Comparison of ENCODE assay signal across 24 cellular contexts in the genomic region with DNA sequence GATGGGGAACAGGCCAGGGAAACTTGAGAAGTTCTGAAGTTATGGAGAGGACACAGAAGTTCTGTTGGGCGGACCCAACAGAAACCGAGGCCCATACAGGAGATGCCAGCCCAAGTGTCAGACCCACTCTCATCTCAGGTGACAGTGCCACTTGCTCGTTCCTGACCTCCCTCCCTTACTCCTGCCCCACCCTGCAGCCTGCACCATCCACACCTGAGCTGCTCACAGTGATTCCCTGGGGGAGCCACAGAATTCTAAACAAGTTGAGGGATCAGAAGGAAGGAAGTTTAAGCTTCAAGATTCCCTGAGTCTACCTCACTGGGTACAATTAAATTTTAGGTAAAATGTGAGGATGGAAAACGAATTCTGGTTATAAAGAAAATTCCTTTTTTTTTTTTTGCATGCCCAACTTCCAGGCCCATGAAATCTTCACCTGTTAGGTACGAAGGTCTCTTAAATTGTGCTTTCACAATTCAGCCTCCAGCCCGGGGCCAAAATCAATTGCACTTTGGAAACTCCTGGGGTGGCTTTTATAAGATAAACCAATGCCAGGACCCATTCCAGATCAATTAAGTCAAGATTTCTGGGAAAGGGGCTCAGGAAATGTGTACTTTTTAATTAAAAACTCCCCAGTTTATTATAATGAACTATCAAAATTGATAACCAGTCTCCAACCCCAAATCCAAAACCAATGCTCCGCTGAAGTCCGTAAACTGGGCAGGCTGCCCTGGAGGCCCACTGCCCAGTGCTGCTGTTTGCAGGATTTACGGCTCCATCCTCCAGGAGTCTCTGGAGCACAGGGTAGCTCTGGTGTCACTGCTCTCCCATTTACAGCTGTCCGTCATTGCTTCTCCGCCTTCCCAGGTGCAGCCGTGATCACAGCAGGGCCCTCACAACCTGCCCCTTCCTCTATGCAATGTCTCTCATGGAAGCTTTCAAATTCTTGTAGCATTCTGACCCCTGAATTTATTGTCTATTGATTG.
"Had no signal": no experiment of that assay in that cellular context is flagged by ENCODE, and none has a peak within 500 bp of the region (broad histone marks: within the 10 kb centered on the region; RNA-seq: fewer than 3 reads in every experiment).

No MANE protein-coding gene starts in this region.

- H3K79me2 ChIP-seq: hepatocyte had no signal

- H3K36me3 Mint-ChIP-seq: activated naive CD8-positive, alpha-beta T cell treated with anti-CD3 and anti-CD28 coated beads for 36 hours; naive B cell had no signal

- H3K4me3 ChIP-seq: adrenal gland, body of pancreas, gastroesophageal sphincter, hepatocyte, left ventricle myocardium inferior, pancreas, psoas muscle, smooth muscle cell, suprapubic skin, tibial artery had no signal

- H3K27ac Mint-ChIP-seq: activated B cell treated with CpG ODN at 0.5 μM for 24 hours; activated naive CD4-positive, alpha-beta T cell treated with anti-CD3 and anti-CD28 coated beads for 36 hours; activated naive CD8-positive, alpha-beta T cell treated with anti-CD3 and anti-CD28 coated beads for 36 hours; naive B cell had no signal

- H3K27me3 ChIP-seq: adrenal gland, body of pancreas, hepatocyte, pancreas, suprapubic skin, tibial artery had no signal

- H3K4me2 ChIP-seq: hepatocyte, smooth muscle cell had no signal

- H3K9me3 Mint-ChIP-seq: activated naive CD8-positive, alpha-beta T cell treated with anti-CD3 and anti-CD28 coated beads for 36 hours had no signal

- ATAC-seq: body of pancreas, gastroesophageal sphincter, psoas muscle had no signal

- H3K27me3 Mint-ChIP-seq: activated B cell treated with CpG ODN at 0.5 μM for 24 hours; activated naive CD8-positive, alpha-beta T cell treated with anti-CD3 and anti-CD28 coated beads for 36 hours had no signal

- H3K4me1 ChIP-seq: adrenal gland, gastroesophageal sphincter, left ventricle myocardium inferior, pancreas, psoas muscle, suprapubic skin, tibial artery had no signal

- DNase-seq: activated B cell treated with CpG ODN at 0.5 μM for 24 hours; activated CD4-positive, alpha-beta T cell treated with anti-CD3 and anti-CD28 coated beads, Interleukin-2, amount 50 U/mL, for 4 hours; activated effector memory CD4-positive, alpha-beta T cell treated with Interleukin-2 at 50 U/mL for 16 hours; activated naive CD4-positive, alpha-beta T cell treated with anti-CD3 and anti-CD28 coated beads for 36 hours; activated naive CD8-positive, alpha-beta T cell treated with anti-CD3 and anti-CD28 coated beads for 36 hours; activated T-cell treated with anti-CD3 and anti-CD28 coated beads for 4 hours; adrenal gland; aorta; effector CD8-positive, alpha-beta T cell; kidney glomerular epithelial cell; left ventricle myocardium inferior; naive B cell; nucleus accumbens; psoas muscle; stimulated activated CD4-positive, alpha-beta T cell treated with anti-CD3 and anti-CD28 coated beads, Interleukin-15, amount 100 ng/mL, for 24 hours; stimulated activated naive CD4-positive, alpha-beta T cell; T-helper 2 cell had no signal

- H2AFZ ChIP-seq: hepatocyte had no signal

- H3K4me3 Mint-ChIP-seq: activated B cell treated with CpG ODN at 0.5 μM for 24 hours; activated naive CD4-positive, alpha-beta T cell treated with anti-CD3 and anti-CD28 coated beads for 36 hours; activated naive CD8-positive, alpha-beta T cell treated with anti-CD3 and anti-CD28 coated beads for 36 hours; naive B cell had no signal

- H3K27ac ChIP-seq: adrenal gland, gastroesophageal sphincter, hepatocyte, left ventricle myocardium inferior, pancreas, psoas muscle, suprapubic skin, tibial artery had no signal

- H3K36me3 ChIP-seq: adrenal gland, gastroesophageal sphincter, left ventricle myocardium inferior, pancreas, suprapubic skin, tibial artery had no signal

- H3K4me1 Mint-ChIP-seq: activated B cell treated with CpG ODN at 0.5 μM for 24 hours; activated naive CD8-positive, alpha-beta T cell treated with anti-CD3 and anti-CD28 coated beads for 36 hours had no signal
